In genomic region chr9:89536618-89537017, GRCh38 we compare ENCODE assay signal across 13 cellular contexts. TPM values are rescaled to one million over a fixed set of nuclear protein-coding genes. Genes with fewer than 3 reads are reported as not detected.
DNase-seq lines count a peak whose midpoint lies in the region; ATAC-seq and TF ChIP-seq lines count a peak whose summit lies in the region.
"Had no signal": no experiment of that assay in that cellular context is flagged by ENCODE, and none has a peak within 500 bp of the region (broad histone marks: within the 10 kb centered on the region; RNA-seq: fewer than 3 reads in every experiment).

No MANE protein-coding gene starts in this region.

- DNase-seq in activated T-cell treated with anti-CD3 and anti-CD28 coated beads, Interleukin-2, amount 50 U/mL, for 4 hours = no peak
- no peak for DNase-seq in activated T-cell treated with anti-CD3 and anti-CD28 coated beads for 4 hours
- no peak for DNase-seq in transverse colon
- no peak for DNase-seq in WERI-Rb-1
- DNase-seq: H7, IMR-90, NCI-H446 treated with DMSO at 0.1 percent for 48 hours had no signal

- H3K27ac Mint-ChIP-seq in activated naive CD4-positive, alpha-beta T cell treated with anti-CD3 and anti-CD28 coated beads, Interleukin-2, amount 50 U/mL, for 24 hours = peak overlapping the region; percentile 80

- WGBS in transverse colon (ENCODE audit: low coverage in 1 of 2), 2 donors = 81% methylated on average over 5 of the region's 5 CpGs; no CpG with 5 or more reads in 1 of the 2 donors

- H3K27me3 ChIP-seq in transverse colon = no peaks in the 10 kb centered on the region
- H3K27me3 ChIP-seq in WERI-Rb-1 (ENCODE audit: insufficient read depth, low read depth, severe bottlenecking) = no peaks in the 10 kb centered on the region
- H3K27me3 ChIP-seq: vagina had no signal

- no peaks in the 10 kb centered on the region for H3K4me1 ChIP-seq in transverse colon
- H3K4me1 ChIP-seq: vagina had no signal

- no peaks in the 10 kb centered on the region for H3K36me3 ChIP-seq in transverse colon
- no peaks in the 10 kb centered on the region for H3K36me3 ChIP-seq in WERI-Rb-1
- H3K36me3 ChIP-seq: vagina had no signal

- H3K4me1 Mint-ChIP-seq in activated T-cell treated with anti-CD3 and anti-CD28 coated beads, Interleukin-2, amount 50 U/mL, for 4 hours (ENCODE audit: low read depth) = peaks cover 92% of the 10 kb centered on the region
- H3K4me1 Mint-ChIP-seq in activated naive CD4-positive, alpha-beta T cell treated with anti-CD3 and anti-CD28 coated beads, Interleukin-2, amount 50 U/mL, for 24 hours = peaks cover 94% of the 10 kb centered on the region

- H3K4me3 Mint-ChIP-seq in activated T-cell treated with anti-CD3 and anti-CD28 coated beads, Interleukin-2, amount 50 U/mL, for 4 hours = peak overlapping the region; percentile 61
- peak overlapping the region; percentile 60 for H3K4me3 Mint-ChIP-seq in activated naive CD4-positive, alpha-beta T cell treated with anti-CD3 and anti-CD28 coated beads, Interleukin-2, amount 50 U/mL, for 24 hours

- H3K4me3 ChIP-seq in transverse colon (no peak overlapping the region), WERI-Rb-1 (ENCODE audit: low read depth, low read length) (no peak overlapping the region)
- H3K4me3 ChIP-seq: vagina had no signal

- H3K9me3 Mint-ChIP-seq in activated T-cell treated with anti-CD3 and anti-CD28 coated beads, Interleukin-2, amount 50 U/mL, for 4 hours = no peaks in the 10 kb centered on the region
- no peaks in the 10 kb centered on the region for H3K9me3 Mint-ChIP-seq in activated naive CD4-positive, alpha-beta T cell treated with anti-CD3 and anti-CD28 coated beads, Interleukin-2, amount 50 U/mL, for 24 hours

- TF ChIP-seq EP300 in transverse colon (IDR thresholded peaks at IDR 0.05; ENCODE audit: low read depth) = no peak

- no peak for TF ChIP-seq POLR2A in transverse colon (IDR thresholded peaks at IDR 0.05)

- TF ChIP-seq CTCF in transverse colon (IDR thresholded peaks at IDR 0.05) (no peak), WERI-Rb-1 (IDR thresholded peaks at IDR 0.05; ENCODE audit: low read depth, low read length) (no peak)

- H3K27ac ChIP-seq in transverse colon (peak overlapping the region; percentile 9 to 44 (median 26)), WERI-Rb-1 (no peak overlapping the region)
- H3K27ac ChIP-seq: epithelial cell of prostate, vagina had no signal

- H3K36me3 Mint-ChIP-seq in activated T-cell treated with anti-CD3 and anti-CD28 coated beads, Interleukin-2, amount 50 U/mL, for 4 hours (ENCODE audit: insufficient read depth) = no peaks in the 10 kb centered on the region
- H3K36me3 Mint-ChIP-seq in activated naive CD4-positive, alpha-beta T cell treated with anti-CD3 and anti-CD28 coated beads, Interleukin-2, amount 50 U/mL, for 24 hours = no peaks in the 10 kb centered on the region

- ATAC-seq in activated T-cell treated with anti-CD3 and anti-CD28 coated beads, Interleukin-2, amount 50 U/mL, for 4 hours = peak; percentile 39 to 41
- ATAC-seq in HG03064 (IDR thresholded peaks at IDR 0.05; ENCODE audit: low read depth, unreplicated experiment) = peak; percentile 49
- ATAC-seq in HG03280 (IDR thresholded peaks at IDR 0.05; ENCODE audit: unreplicated experiment) = no peak
- ATAC-seq in HG03039 (IDR thresholded peaks at IDR 0.05; ENCODE audit: unreplicated experiment) = no peak

- H3K9me3 ChIP-seq in transverse colon (no peaks in the 10 kb centered on the region), WERI-Rb-1 (ENCODE audit: severe bottlenecking) (no peaks in the 10 kb centered on the region)
- H3K9me3 ChIP-seq: vagina had no signal

- in situ Hi-C loops in transverse colon (cut with MboI; ENCODE audit: low pct_ligation_motif_present in 1 of 4, low pct_unique_long_range_greater_than_20kb in 1 of 4, low sequenced_read_pairs in 3 of 4) = loop anchor here in 3 of 4 donors (25.0 kb wide), 2 partner anchors 124 to 199 kb away; no protein-coding TSS in a partner anchor

- no peaks in the 10 kb centered on the region for H3K27me3 Mint-ChIP-seq in activated T-cell treated with anti-CD3 and anti-CD28 coated beads, Interleukin-2, amount 50 U/mL, for 4 hours (ENCODE audit: low read depth)
- H3K27me3 Mint-ChIP-seq in activated naive CD4-positive, alpha-beta T cell treated with anti-CD3 and anti-CD28 coated beads, Interleukin-2, amount 50 U/mL, for 24 hours = no peaks in the 10 kb centered on the region

- intact Hi-C loops in transverse colon (cut with DNase I; ENCODE audit: low total_unique reads) = no loop called here

RNA-seq across cellular contexts. Expression of gene SEMA4D, which starts 38.7 kb away (rescaled TPM):
- total RNA-seq in activated T-cell treated with anti-CD3 and anti-CD28 coated beads, Interleukin-2, amount 50 U/mL, for 4 hours = 100 to 1,000 TPM; 248 to 348 (median 344) TPM
- 10 to 100 TPM in 3 of 4 donors, 1 to 10 TPM in 1; 8.7 to 29.1 (median 14.5) TPM for total RNA-seq in transverse colon

Comparison
In these comparisons a context has a peak if more than half of its experiments do, and no peak if none do; other contexts are left out.
1. ATAC-seq: peak in activated T-cell treated with anti-CD3 and anti-CD28 coated beads, Interleukin-2, amount 50 U/mL, for 4 hours (2 of 2) and HG03064 (single experiment); none in HG03280 (single experiment) and HG03039 (single experiment).
2. RNA of gene SEMA4D, which starts 38.7 kb away (total RNA-seq): 248 to 348 TPM in activated T-cell treated with anti-CD3 and anti-CD28 coated beads, Interleukin-2, amount 50 U/mL, for 4 hours; 8.7 to 29.1 TPM in transverse colon; every median in the first group is over 4 times any median in the second.